ENCODE assay signal across 19 cellular contexts in the genomic region with DNA sequence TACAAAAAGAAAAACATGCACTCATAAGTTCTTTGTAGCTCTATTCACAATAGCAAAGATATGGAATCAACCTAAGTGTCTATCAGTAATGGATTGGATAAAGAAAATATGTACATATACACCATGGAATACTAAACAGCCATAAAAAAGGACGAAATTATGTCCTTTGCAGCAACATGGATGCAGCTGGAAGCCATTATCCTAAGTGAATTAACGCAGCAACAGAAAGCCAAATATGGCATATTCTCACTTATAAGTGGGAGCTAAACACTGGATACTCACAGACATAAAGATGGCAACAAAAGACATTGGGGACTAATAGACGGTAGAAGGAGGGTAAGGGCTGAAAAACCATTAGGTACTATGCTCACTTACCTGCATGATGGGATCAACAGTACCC. TPM values are rescaled to one million over a fixed set of nuclear protein-coding genes. Genes with fewer than 3 reads are reported as not detected.
DNase-seq lines count a peak whose midpoint lies in the region; ATAC-seq, FAIRE-seq and TF ChIP-seq lines count a peak whose summit lies in the region.
"Had no signal": no experiment of that assay in that cellular context is flagged by ENCODE, and none has a peak within 500 bp of the region (broad histone marks: within the 10 kb centered on the region; RNA-seq: fewer than 3 reads in every experiment).

No MANE protein-coding gene starts in this region.

- H3K9ac ChIP-seq in HepG2 (ENCODE audit: insufficient read depth, low read depth, low read length) (no peak overlapping the region), GM12878 (ENCODE audit: control insufficient read depth, insufficient read depth, low read length) (no peak overlapping the region), trophoblast cell (ENCODE audit: low read length) (no peak overlapping the region)
- H3K9ac ChIP-seq: BLaER1 treated with 17β-estradiol and CSF1 and Interleukin-3, amounts not matched to agents 10 nM and 100 nM; KMS-11 had no signal

- H3K79me1 ChIP-seq in trophoblast cell (ENCODE audit: low read length), result no peaks in the 10 kb centered on the region

- H3K79me2 ChIP-seq in HepG2 (ENCODE audit: insufficient read depth, low read length) (peaks cover 98% of the 10 kb centered on the region), GM12878 (ENCODE audit: control insufficient read depth, insufficient read depth, low read length) (peaks cover 97% of the 10 kb centered on the region), trophoblast cell (ENCODE audit: control insufficient read depth, insufficient read depth, low read length, poor library complexity) (peaks cover 7% of the 10 kb centered on the region)

- no peak overlapping the region for H4K91ac ChIP-seq in trophoblast cell (ENCODE audit: low read depth, low read length)

- no peak overlapping the region for H3K14ac ChIP-seq in trophoblast cell (ENCODE audit: low read length)

- intact Hi-C loops in HepG2 (cut with micrococcal nuclease; ENCODE audit: unreplicated experiment), result no loop called here
- intact Hi-C loops in right lobe of liver (cut with DNase I), result no loop called here
- intact Hi-C loops in GM12878 (cut with micrococcal nuclease; ENCODE audit: unreplicated experiment), result loop anchor here (10.0 kb wide), 3 partner anchors 314 to 1654 kb away; a partner anchor contains a TSS

- H3K4me1 ChIP-seq in HepG2 (ENCODE audit: insufficient read depth, low read length) (peaks cover 72% of the 10 kb centered on the region), right lobe of liver (peaks cover 0 to 26% (median 6%) of the 10 kb centered on the region in 4 donors), GM12878 (ENCODE audit: control insufficient read depth, insufficient read depth, low read length) (peaks cover 3% of the 10 kb centered on the region), trophoblast cell (ENCODE audit: control insufficient read depth in 1 of 2, insufficient read depth in 2 of 2, low read length in 2 of 2) (peaks cover 0 to 2% of the 10 kb centered on the region in 2 experiments), small intestine (ENCODE audit: control insufficient read depth in 2 of 2, insufficient read depth in 1 of 2, low read depth in 1 of 2, low read length in 1 of 2) (peaks cover 0 to 17% of the 10 kb centered on the region in 2 donors)

- TF ChIP-seq RAD21 in HepG2 (CRISPR knock-in tag; IDR thresholded peaks at IDR 0.05) (no peak), GM12878 (IDR thresholded peaks at IDR 0.05; ENCODE audit: insufficient read depth, low read depth, low read length) (no peak)

- H3K4me3 ChIP-seq in HepG2 (replicated peaks in 1 of 3; ENCODE audit: insufficient read depth in 1 of 3, low read depth in 2 of 3, low read length in 3 of 3) (no peak overlapping the region), right lobe of liver (no peak overlapping the region), GM12878 (no peak overlapping the region), trophoblast cell (ENCODE audit: low read depth, low read length) (no peak overlapping the region), small intestine (ENCODE audit: low read depth in 1 of 2, low read length in 2 of 2) (no peak overlapping the region)
- H3K4me3 ChIP-seq: BLaER1 treated with 17β-estradiol and CSF1 and Interleukin-3, amounts not matched to agents 10 nM and 100 nM had no signal

- no peak overlapping the region for H4K8ac ChIP-seq in trophoblast cell (ENCODE audit: low read depth, low read length)

- RAD21 ChIA-PET in GM12878 (lab: Charles Lee; ENCODE audit: unreplicated experiment), result no interaction called here

- no peak overlapping the region for H3K18ac ChIP-seq in trophoblast cell (ENCODE audit: low read length)

- SMC1A ChIA-PET in GM12878 (lab: Charles Lee; ENCODE audit: uncharacterized antibody, unreplicated experiment), result interaction anchor here (0.6 to 1.7 kb wide), 3 partner anchors 10 to 260 kb away, joined by 3 read pairs; no protein-coding TSS in a partner anchor

- no peak for TF ChIP-seq CTCF in HepG2 (CRISPR knock-in tag; IDR thresholded peaks at IDR 0.05)
- TF ChIP-seq CTCF in right lobe of liver (IDR thresholded peaks at IDR 0.05), result no peak
- TF ChIP-seq CTCF in GM12878 (IDR thresholded peaks at IDR 0.05 in 2 of 3, conservative IDR thresholded peaks at IDR 0.05 in 1 of 3; ENCODE audit: control insufficient read depth in 2 of 3, extremely low read depth in 1 of 3, insufficient read depth in 1 of 3, low read depth in 3 of 3, low read length in 3 of 3), result no peak
- TF ChIP-seq CTCF in GM10248 (IDR thresholded peaks at IDR 0.05; ENCODE audit: control extremely low read depth, extremely low read depth, low read depth, missing control alignments), result no peak

- no peak overlapping the region for H3K23ac ChIP-seq in trophoblast cell (ENCODE audit: low read length)

- CTCF ChIA-PET in HepG2 (lab: Yijun Ruan, JAX; ENCODE audit: low intra/inter-chr PET ratio, low total read pairs), result no interaction called here
- CTCF ChIA-PET in GM12878 (lab: Yijun Ruan, JAX), result interaction anchor here (0.8 kb wide), 1 partner anchor 52 kb away, joined by 3 read pairs; no protein-coding TSS in a partner anchor
- CTCF ChIA-PET in GM10248 (lab: Yijun Ruan, JAX), result interaction anchor here (0.9 to 15.9 kb wide), 2 partner anchors 20 to 33 kb away, joined by 4 to 169 read pairs; a partner anchor contains a TSS

- TF ChIP-seq EP300 in HepG2 (IDR thresholded peaks at IDR 0.05; ENCODE audit: low read depth in 2 of 2, low read length in 2 of 2) (no peak), HepG2 (CRISPR knock-in tag; IDR thresholded peaks at IDR 0.05; ENCODE audit: borderline replicate concordance) (no peak), GM12878 (IDR thresholded peaks at IDR 0.05; ENCODE audit: borderline replicate concordance in 1 of 2, control insufficient read depth in 1 of 2, low read depth in 2 of 2, low read length in 2 of 2) (no peak)

- no peaks in the 10 kb centered on the region for H3K36me3 ChIP-seq in HepG2 (replicated peaks in 1 of 2; ENCODE audit: control insufficient read depth in 1 of 2, insufficient read depth in 2 of 2, low read length in 2 of 2)
- H3K36me3 ChIP-seq in right lobe of liver, result no peaks in the 10 kb centered on the region
- H3K36me3 ChIP-seq in GM12878 (ENCODE audit: control insufficient read depth in 2 of 2, insufficient read depth in 2 of 2, low read length in 1 of 2), result 0 out of 4 replicates have a peak, but pooled peaks cover 0 to 2% of the 10 kb centered on the region in 2 experiments
- no peaks in the 10 kb centered on the region for H3K36me3 ChIP-seq in trophoblast cell (ENCODE audit: control insufficient read depth in 1 of 2, insufficient read depth in 2 of 2, low read length in 2 of 2)
- H3K36me3 ChIP-seq in small intestine (ENCODE audit: control insufficient read depth in 2 of 2, insufficient read depth in 2 of 2, low read length in 2 of 2), result no peaks in the 10 kb centered on the region

- no peak overlapping the region for H2BK5ac ChIP-seq in trophoblast cell (ENCODE audit: low read depth, low read length, poor library complexity)

- FAIRE-seq in HepG2 (lab: Jason Lieb, UNC) (no peak), GM12878 (lab: Jason Lieb, UNC) (no peak), small intestine (lab: Jason Lieb, UNC) (no peak)
- FAIRE-seq: GM12892 had no signal

- H2BK12ac ChIP-seq in trophoblast cell (ENCODE audit: low read length), result no peak overlapping the region

- no peak for ATAC-seq in HepG2
- no peak for ATAC-seq in right lobe of liver
- no peak for ATAC-seq in GM12878
- ATAC-seq: HCT116 had no signal

- H3K27ac ChIP-seq in HepG2 (ENCODE audit: extremely low read length, insufficient read depth, low read length), result no peak overlapping the region
- H3K27ac ChIP-seq in right lobe of liver, result no peak overlapping the region
- no peak overlapping the region for H3K27ac ChIP-seq in GM12878 (ENCODE audit: control insufficient read depth, insufficient read depth)
- H3K27ac ChIP-seq in trophoblast cell (ENCODE audit: low read depth, low read length), result no peak overlapping the region
- no peak overlapping the region for H3K27ac ChIP-seq in small intestine (ENCODE audit: low read depth in 1 of 2, low read length in 1 of 2)
- H3K27ac ChIP-seq: BLaER1 treated with 17β-estradiol and CSF1 and Interleukin-3, amounts not matched to agents 10 nM and 100 nM; KMS-11 had no signal

- DNase-seq in HepG2 (ENCODE audit: low spot score) (no peak), right lobe of liver (no peak), GM12878 (ENCODE audit: low read depth, low spot score) (no peak), trophoblast cell (no peak), small intestine (no peak), GM10248 (ENCODE audit: extremely low spot score) (no peak)
- DNase-seq: 8988T; CD8-positive, alpha-beta memory T cell; COR-L47; DMS 273 treated with DMSO at 0.1 percent for 48 hours; DMS53; DND-41; EL; GOT3; H7 had no signal

- no peak overlapping the region for H2BK120ac ChIP-seq in trophoblast cell (ENCODE audit: insufficient read depth, low read length, poor library complexity)

- H2AFZ ChIP-seq in HepG2 (ENCODE audit: low read length), result no peak overlapping the region
- H2AFZ ChIP-seq in GM12878 (ENCODE audit: control insufficient read depth, low read depth, low read length), result no peak overlapping the region
- no peak overlapping the region for H2AFZ ChIP-seq in trophoblast cell (ENCODE audit: insufficient read depth, low read length, poor library complexity)

- H4K12ac ChIP-seq in trophoblast cell (ENCODE audit: low read depth, low read length), result no peak overlapping the region

- no peaks in the 10 kb centered on the region; a peak in 1 of 5 replicates for H3K27me3 ChIP-seq in HepG2 (ENCODE audit: control insufficient read depth in 1 of 2, insufficient read depth in 2 of 2, low read length in 2 of 2)
- no peaks in the 10 kb centered on the region for H3K27me3 ChIP-seq in right lobe of liver
- no peaks in the 10 kb centered on the region for H3K27me3 ChIP-seq in GM12878 (replicated peaks in 1 of 2; ENCODE audit: control insufficient read depth in 2 of 2, insufficient read depth in 2 of 2, low read length in 1 of 2)
- H3K27me3 ChIP-seq in trophoblast cell (ENCODE audit: insufficient read depth, low read length), result no peaks in the 10 kb centered on the region
- H3K27me3 ChIP-seq in small intestine (ENCODE audit: control insufficient read depth in 2 of 2, insufficient read depth in 2 of 2, low read length in 2 of 2), result no peaks in the 10 kb centered on the region
- H3K27me3 ChIP-seq: BLaER1 treated with 17β-estradiol and CSF1 and Interleukin-3, amounts not matched to agents 10 nM and 100 nM had no signal

- H4K20me1 ChIP-seq in HepG2 (ENCODE audit: insufficient read depth, low read length), result peaks cover 12% of the 10 kb centered on the region
- H4K20me1 ChIP-seq in GM12878 (ENCODE audit: control insufficient read depth, insufficient read depth), result no peaks in the 10 kb centered on the region

- POLR2A ChIA-PET in HepG2 (lab: Yijun Ruan, JAX) (no interaction called here), GM12878 (lab: Charles Lee) (interaction anchor here (0.7 kb wide), 1 partner anchor 75 kb away, joined by 3 read pairs; no protein-coding TSS in a partner anchor), GM10248 (lab: Yijun Ruan, JAX) (no interaction called here)

- H3K4me2 ChIP-seq in HepG2 (ENCODE audit: low read depth, low read length) (no peak overlapping the region), GM12878 (ENCODE audit: control insufficient read depth, insufficient read depth) (no peak overlapping the region; the same call in 1 of the 2 replicates), trophoblast cell (ENCODE audit: low read length) (no peak overlapping the region)
- H3K4me2 ChIP-seq: BLaER1 treated with 17β-estradiol and CSF1 and Interleukin-3, amounts not matched to agents 10 nM and 100 nM; KMS-11 had no signal

- no TSS peak for BruUV-seq in HepG2 (replicated peaks; lab: Mats Ljungman, UMichigan)
- BruUV-seq in GM12878 (replicated peaks; lab: Mats Ljungman, UMichigan), result no TSS peak

- no peak overlapping the region for H2AK5ac ChIP-seq in trophoblast cell (ENCODE audit: low read length)

- 96% methylated on average over 3 of the region's 3 CpGs for WGBS in HepG2 (ENCODE audit: low lambda C conversion rate)
- WGBS in right lobe of liver (ENCODE audit: insufficient coverage, low coverage, low lambda C conversion rate, missing lambda C conversion rate), result 86% methylated on average over 3 of the region's 3 CpGs
- 97% methylated on average over 3 of the region's 3 CpGs for WGBS in GM12878 (ENCODE audit: insufficient coverage, insufficient replicate concordance, low lambda C conversion rate, missing lambda C conversion rate)
- WGBS in trophoblast cell (ENCODE audit: extremely low coverage, insufficient coverage, insufficient read length), result no CpG with 5 or more reads among the region's 3 CpGs
- WGBS in small intestine, 3 donors, result 95 to 97% (median 95%) methylated on average over 3 of the region's 3 CpGs

- H3K4ac ChIP-seq in trophoblast cell (ENCODE audit: low read depth, low read length), result peak overlapping the region; percentile 62

- in situ Hi-C loops in HepG2 (cut with HindIII; ENCODE audit: extremely low pct_ligation_motif_present, low pct_unique_long_range_greater_than_20kb), result no loop called here
- in situ Hi-C loops in GM12878 (cut with MboI), result no loop called here

- no peak for TF ChIP-seq POLR2A in HepG2 (IDR thresholded peaks at IDR 0.05; ENCODE audit: insufficient read depth in 1 of 2, low read depth in 2 of 2, low read length in 2 of 2)
- TF ChIP-seq POLR2A in right lobe of liver (IDR thresholded peaks at IDR 0.05), result no peak
- no peak for TF ChIP-seq POLR2A in GM12878 (IDR thresholded peaks at IDR 0.05; ENCODE audit: low read depth, low read length)

- H3K9me3 ChIP-seq in HepG2 (ENCODE audit: low read length) (no peaks in the 10 kb centered on the region; the same call in 1 of the 2 replicates), right lobe of liver (no peaks in the 10 kb centered on the region), GM12878 (replicated peaks; ENCODE audit: control insufficient read depth, insufficient read depth, low read length) (no peaks in the 10 kb centered on the region; the same call in 2 of the 3 replicates), trophoblast cell (ENCODE audit: insufficient read depth, low read depth, low read length) (no peaks in the 10 kb centered on the region), small intestine (ENCODE audit: control insufficient read depth, low read depth) (no peaks in the 10 kb centered on the region)

RNA-seq across cellular contexts. Expression of a gene that starts 5.8 kb away (rescaled TPM):
- total RNA-seq in HepG2 (2016; rRNA removed; fragmentation: Illumina TruSeq; extraction: Trizol) (129 and 147 TPM in 2 replicates), right lobe of liver (10 to 100 TPM; 23.5 to 58.3 (median 42.1) TPM), GM12878 (2014; rRNA removed) (87.8 and 104 TPM in 2 replicates), GM12878 (2014; rRNA removed; fragmentation: Illumina TruSeq; extraction: Trizol) (62.5 and 62.8 TPM in 2 replicates), GM12878 (2021) (79.8 and 87.8 TPM in 2 replicates)
- 111 and 171 TPM in 2 replicates for total RNA-seq in HepG2 (2016; cell fraction: cytosol; rRNA removed; fragmentation: Illumina TruSeq; extraction: Trizol; ENCODE audit: low read depth)
- 118 and 155 TPM in 2 replicates for total RNA-seq in HepG2 (2016; cell fraction: insoluble cytoplasmic fraction; rRNA removed; fragmentation: Illumina TruSeq; extraction: Trizol)
- total RNA-seq in HepG2 (2016; cell fraction: membrane; rRNA removed; fragmentation: Illumina TruSeq; extraction: Trizol), result 132 and 180 TPM in 2 replicates
- total RNA-seq in HepG2 (2016; cell fraction: nucleus; rRNA removed; fragmentation: Illumina TruSeq; extraction: Trizol), result 49.2 and 54.6 TPM in 2 replicates
- polyA plus RNA-seq in HepG2 (2011; rRNA removed) (92.1 and 116 TPM in 2 replicates), GM12878 (2011; rRNA removed) (236 and 293 TPM in 2 replicates), GM12878 (2014; fragmentation: Illumina TruSeq; extraction: Trizol) (86.8 and 93.5 TPM in 2 replicates), GM12878 (2014; fragmentation: Nextera tagmentation; extraction: Ambion mirVana) (100 to 1,000 TPM; 248 to 251 TPM), GM12878 (2014; rRNA removed) (97.1 and 117 TPM in 2 replicates), GM12878 (2016; fragmentation: Nextera tagmentation; extraction: Ambion mirVana) (100 to 1,000 TPM; 217 to 223 TPM), small intestine (100 to 1,000 TPM; 121 to 140 (median 129) TPM)
- 134 and 148 TPM in 2 replicates for polyA plus RNA-seq in HepG2 (2011; cell fraction: cytosol; rRNA removed)
- 22.2 and 24.5 TPM in 2 replicates for polyA plus RNA-seq in HepG2 (2011; cell fraction: nucleus; rRNA removed)
- 81.8 and 85.6 TPM in 2 replicates for polyA plus RNA-seq in HepG2 (2012)
- 157 and 235 TPM in 2 replicates for polyA plus RNA-seq in HepG2 (2016; cell fraction: cytosol; fragmentation: Illumina TruSeq; extraction: Trizol; ENCODE audit: low read depth)
- 172 and 176 TPM in 2 replicates for polyA plus RNA-seq in HepG2 (2016; cell fraction: insoluble cytoplasmic fraction; fragmentation: Illumina TruSeq; extraction: Trizol; ENCODE audit: low read depth)
- 133 and 179 TPM in 2 replicates for polyA plus RNA-seq in HepG2 (2016; cell fraction: membrane; fragmentation: Illumina TruSeq; extraction: Trizol; ENCODE audit: low read depth)
- 86.6 and 97.5 TPM in 2 replicates for polyA plus RNA-seq in HepG2 (2016; cell fraction: nucleus; fragmentation: Illumina TruSeq; extraction: Trizol; ENCODE audit: insufficient read depth, low read depth)
- polyA minus RNA-seq in HepG2 (2011; rRNA and poly(A)+ RNA removed; ENCODE audit: low replicate concordance), result 70.9 and 71.9 TPM in 2 replicates
- polyA minus RNA-seq in HepG2 (2011; cell fraction: cytosol; rRNA and poly(A)+ RNA removed), result 19.8 and 22.3 TPM in 2 replicates
- polyA minus RNA-seq in HepG2 (2011; cell fraction: nucleus; rRNA and poly(A)+ RNA removed), result 35.4 and 68.6 TPM in 2 replicates
- 40.0 and 40.4 TPM in 2 replicates for total RNA-seq in GM12878 (2013; cell fraction: nucleolus; rRNA removed)
- 49.4 TPM for polyA plus RNA-seq in GM12878 (2011; ENCODE audit: low read depth)
- 178 and 184 TPM in 2 replicates for polyA plus RNA-seq in GM12878 (2011; cell fraction: cytosol; rRNA removed)
- 97.1 and 105 TPM in 2 replicates for polyA plus RNA-seq in GM12878 (2011; cell fraction: nucleus; rRNA removed)
- 76.8 and 82.9 TPM in 2 replicates for polyA plus RNA-seq in GM12878 (2012)
- 56.1 and 61.9 TPM in 2 replicates for polyA minus RNA-seq in GM12878 (2011; rRNA and poly(A)+ RNA removed)
- 27.7 and 36.4 TPM in 2 replicates for polyA minus RNA-seq in GM12878 (2011; cell fraction: cytosol; rRNA and poly(A)+ RNA removed)
- polyA minus RNA-seq in GM12878 (2011; cell fraction: nucleus; rRNA and poly(A)+ RNA removed), result 34.9 and 46.2 TPM in 2 replicates
- 133 and 138 TPM in 2 replicates for polyA plus RNA-seq in trophoblast cell (2013)

RNA-seq across cellular contexts. Expression of a gene that starts 6.1 kb away (rescaled TPM):
- total RNA-seq in HepG2 (2016; rRNA removed; fragmentation: Illumina TruSeq; extraction: Trizol), result 129 and 193 TPM in 2 replicates
- 98.3 and 119 TPM in 2 replicates for total RNA-seq in HepG2 (2016; cell fraction: cytosol; rRNA removed; fragmentation: Illumina TruSeq; extraction: Trizol; ENCODE audit: low read depth)
- total RNA-seq in HepG2 (2016; cell fraction: insoluble cytoplasmic fraction; rRNA removed; fragmentation: Illumina TruSeq; extraction: Trizol), result 133 and 185 TPM in 2 replicates
- 180 and 185 TPM in 2 replicates for total RNA-seq in HepG2 (2016; cell fraction: membrane; rRNA removed; fragmentation: Illumina TruSeq; extraction: Trizol)
- total RNA-seq in HepG2 (2016; cell fraction: nucleus; rRNA removed; fragmentation: Illumina TruSeq; extraction: Trizol), result 46.2 and 59.6 TPM in 2 replicates
- 17.3 and 29.7 TPM in 2 replicates for polyA plus RNA-seq in HepG2 (2011; rRNA removed)
- 15.2 and 17.8 TPM in 2 replicates for polyA plus RNA-seq in HepG2 (2011; cell fraction: cytosol; rRNA removed)
- polyA plus RNA-seq in HepG2 (2011; cell fraction: nucleus; rRNA removed), result 8.3 and 10.1 TPM in 2 replicates
- 46.5 and 70.0 TPM in 2 replicates for polyA plus RNA-seq in HepG2 (2012)
- 113 and 120 TPM in 2 replicates for polyA plus RNA-seq in HepG2 (2016; cell fraction: cytosol; fragmentation: Illumina TruSeq; extraction: Trizol; ENCODE audit: low read depth)
- 123 and 135 TPM in 2 replicates for polyA plus RNA-seq in HepG2 (2016; cell fraction: insoluble cytoplasmic fraction; fragmentation: Illumina TruSeq; extraction: Trizol; ENCODE audit: low read depth)
- 123 and 146 TPM in 2 replicates for polyA plus RNA-seq in HepG2 (2016; cell fraction: membrane; fragmentation: Illumina TruSeq; extraction: Trizol; ENCODE audit: low read depth)
- polyA plus RNA-seq in HepG2 (2016; cell fraction: nucleus; fragmentation: Illumina TruSeq; extraction: Trizol; ENCODE audit: insufficient read depth, low read depth), result 40.0 and 50.9 TPM in 2 replicates
- polyA minus RNA-seq in HepG2 (2011; rRNA and poly(A)+ RNA removed; ENCODE audit: low replicate concordance), result 17.1 and 164 TPM in 2 replicates
- 14.1 and 16.1 TPM in 2 replicates for polyA minus RNA-seq in HepG2 (2011; cell fraction: cytosol; rRNA and poly(A)+ RNA removed)
- polyA minus RNA-seq in HepG2 (2011; cell fraction: nucleus; rRNA and poly(A)+ RNA removed), result 17.9 and 25.4 TPM in 2 replicates
- 10 to 100 TPM in 1 of 6 experiments, 1 to 10 TPM in 5; 6.6 to 11.4 (median 7.9) TPM for total RNA-seq in right lobe of liver
- 12.1 and 18.8 TPM in 2 replicates for total RNA-seq in GM12878 (2013; cell fraction: nucleolus; rRNA removed)
- total RNA-seq in GM12878 (2014; rRNA removed), result 39.8 and 40.2 TPM in 2 replicates
- total RNA-seq in GM12878 (2014; rRNA removed; fragmentation: Illumina TruSeq; extraction: Trizol), result 48.8 and 49.8 TPM in 2 replicates
- total RNA-seq in GM12878 (2021), result 43.7 and 44.6 TPM in 2 replicates
- polyA plus RNA-seq in GM12878 (2011; ENCODE audit: low read depth), result 35.5 TPM
- 63.9 and 97.4 TPM in 2 replicates for polyA plus RNA-seq in GM12878 (2011; rRNA removed)
- 29.9 and 43.4 TPM in 2 replicates for polyA plus RNA-seq in GM12878 (2011; cell fraction: cytosol; rRNA removed)
- polyA plus RNA-seq in GM12878 (2011; cell fraction: nucleus; rRNA removed), result 29.7 and 34.5 TPM in 2 replicates
- polyA plus RNA-seq in GM12878 (2012), result 25.2 and 70.0 TPM in 2 replicates
- 68.9 and 76.4 TPM in 2 replicates for polyA plus RNA-seq in GM12878 (2014; fragmentation: Illumina TruSeq; extraction: Trizol)
- polyA plus RNA-seq in GM12878 (2014; fragmentation: Nextera tagmentation; extraction: Ambion mirVana), result 100 to 1,000 TPM; 134 to 143 TPM
- polyA plus RNA-seq in GM12878 (2014; rRNA removed), result 31.2 and 74.1 TPM in 2 replicates
- 10 to 100 TPM; 64.8 to 73.7 TPM for polyA plus RNA-seq in GM12878 (2016; fragmentation: Nextera tagmentation; extraction: Ambion mirVana)
- 35.3 and 46.3 TPM in 2 replicates for polyA minus RNA-seq in GM12878 (2011; rRNA and poly(A)+ RNA removed)
- polyA minus RNA-seq in GM12878 (2011; cell fraction: cytosol; rRNA and poly(A)+ RNA removed), result 18.8 and 25.5 TPM in 2 replicates
- 11.5 and 28.3 TPM in 2 replicates for polyA minus RNA-seq in GM12878 (2011; cell fraction: nucleus; rRNA and poly(A)+ RNA removed)
- 51.1 and 54.3 TPM in 2 replicates for polyA plus RNA-seq in trophoblast cell (2013)
- polyA plus RNA-seq in small intestine, result 10 to 100 TPM in 1 of 3 donors, 1 to 10 TPM in 2; 5.8 to 22.9 (median 6.2) TPM

RNA-seq across cellular contexts. Expression of a gene that starts 34.8 kb away (rescaled TPM):
- total RNA-seq in HepG2 (2016; rRNA removed; fragmentation: Illumina TruSeq; extraction: Trizol) (60.4 and 74.7 TPM in 2 replicates), right lobe of liver (10 to 100 TPM; 12.8 to 15.5 (median 14.6) TPM), GM12878 (2014; rRNA removed) (23.5 and 24.6 TPM in 2 replicates), GM12878 (2014; rRNA removed; fragmentation: Illumina TruSeq; extraction: Trizol) (25.6 and 28.9 TPM in 2 replicates), GM12878 (2021) (17.8 and 21.9 TPM in 2 replicates)
- total RNA-seq in HepG2 (2016; cell fraction: cytosol; rRNA removed; fragmentation: Illumina TruSeq; extraction: Trizol; ENCODE audit: low read depth), result 33.0 and 38.8 TPM in 2 replicates
- 61.5 and 70.5 TPM in 2 replicates for total RNA-seq in HepG2 (2016; cell fraction: insoluble cytoplasmic fraction; rRNA removed; fragmentation: Illumina TruSeq; extraction: Trizol)
- 116 and 141 TPM in 2 replicates for total RNA-seq in HepG2 (2016; cell fraction: membrane; rRNA removed; fragmentation: Illumina TruSeq; extraction: Trizol)
- 37.1 and 38.6 TPM in 2 replicates for total RNA-seq in HepG2 (2016; cell fraction: nucleus; rRNA removed; fragmentation: Illumina TruSeq; extraction: Trizol)
- polyA plus RNA-seq in HepG2 (2011; rRNA removed) (30.4 and 34.6 TPM in 2 replicates), GM12878 (2011; rRNA removed) (25.8 and 26.4 TPM in 2 replicates), GM12878 (2014; fragmentation: Illumina TruSeq; extraction: Trizol) (25.9 and 34.2 TPM in 2 replicates), GM12878 (2014; fragmentation: Nextera tagmentation; extraction: Ambion mirVana) (1 to 10 TPM; 5.2 to 8.7 TPM), GM12878 (2014; rRNA removed) (14.3 and 14.7 TPM in 2 replicates), GM12878 (2016; fragmentation: Nextera tagmentation; extraction: Ambion mirVana) (1 to 10 TPM; 7.1 to 8.3 TPM), small intestine (10 to 100 TPM; 13.5 to 17.4 (median 13.8) TPM)
- 18.8 and 33.3 TPM in 2 replicates for polyA plus RNA-seq in HepG2 (2011; cell fraction: cytosol; rRNA removed)
- 12.4 and 15.2 TPM in 2 replicates for polyA plus RNA-seq in HepG2 (2011; cell fraction: nucleus; rRNA removed)
- polyA plus RNA-seq in HepG2 (2012), result 26.9 TPM in 2 replicates
- 52.2 and 56.7 TPM in 2 replicates for polyA plus RNA-seq in HepG2 (2016; cell fraction: cytosol; fragmentation: Illumina TruSeq; extraction: Trizol; ENCODE audit: low read depth)
- 70.0 and 73.6 TPM in 2 replicates for polyA plus RNA-seq in HepG2 (2016; cell fraction: insoluble cytoplasmic fraction; fragmentation: Illumina TruSeq; extraction: Trizol; ENCODE audit: low read depth)
- polyA plus RNA-seq in HepG2 (2016; cell fraction: membrane; fragmentation: Illumina TruSeq; extraction: Trizol; ENCODE audit: low read depth), result 113 and 129 TPM in 2 replicates
- 53.5 and 53.8 TPM in 2 replicates for polyA plus RNA-seq in HepG2 (2016; cell fraction: nucleus; fragmentation: Illumina TruSeq; extraction: Trizol; ENCODE audit: insufficient read depth, low read depth)
- polyA minus RNA-seq in HepG2 (2011; rRNA and poly(A)+ RNA removed; ENCODE audit: low replicate concordance), result 32.5 and 50.4 TPM in 2 replicates
- 25.9 and 27.0 TPM in 2 replicates for polyA minus RNA-seq in HepG2 (2011; cell fraction: cytosol; rRNA and poly(A)+ RNA removed)
- 22.4 and 30.6 TPM in 2 replicates for polyA minus RNA-seq in HepG2 (2011; cell fraction: nucleus; rRNA and poly(A)+ RNA removed)
- total RNA-seq in GM12878 (2013; cell fraction: nucleolus; rRNA removed), result 15.5 and 18.6 TPM in 2 replicates
- polyA plus RNA-seq in GM12878 (2011; ENCODE audit: low read depth), result 9.5 TPM
- polyA plus RNA-seq in GM12878 (2011; cell fraction: cytosol; rRNA removed), result 16.5 and 17.5 TPM in 2 replicates
- 7.8 TPM in 2 replicates for polyA plus RNA-seq in GM12878 (2011; cell fraction: nucleus; rRNA removed)
- polyA plus RNA-seq in GM12878 (2012), result 10.6 and 10.9 TPM in 2 replicates
- 26.2 and 29.7 TPM in 2 replicates for polyA minus RNA-seq in GM12878 (2011; rRNA and poly(A)+ RNA removed)
- polyA minus RNA-seq in GM12878 (2011; cell fraction: cytosol; rRNA and poly(A)+ RNA removed), result 9.5 and 10.3 TPM in 2 replicates
- polyA minus RNA-seq in GM12878 (2011; cell fraction: nucleus; rRNA and poly(A)+ RNA removed), result 7.0 and 9.8 TPM in 2 replicates
- 70.1 and 72.4 TPM in 2 replicates for polyA plus RNA-seq in trophoblast cell (2013)
